ENCODE assay signal across 8 cellular contexts in the genomic region with DNA sequence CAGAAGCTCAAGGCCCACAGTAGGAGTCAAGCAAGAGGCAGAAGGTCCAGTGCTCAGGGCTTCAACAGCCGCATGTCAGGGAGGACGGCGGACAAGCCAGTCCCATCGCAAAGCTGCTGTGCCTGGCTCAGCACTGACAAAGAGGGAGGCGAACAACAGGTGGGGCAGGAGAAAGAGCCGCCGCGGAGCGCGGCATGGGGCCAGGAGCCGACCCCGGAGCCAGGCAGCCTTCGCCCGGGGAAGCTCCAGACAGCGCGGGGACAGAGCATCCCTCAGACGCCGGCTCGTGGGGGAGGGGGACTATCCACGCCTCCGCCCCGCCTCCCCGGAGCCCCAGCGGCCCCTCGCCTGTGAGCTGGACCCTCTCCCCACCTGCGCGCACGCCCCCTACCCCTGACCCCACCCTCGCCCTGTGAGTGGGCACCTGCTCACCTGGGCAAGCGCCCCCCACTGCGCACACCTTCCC. TPM values are rescaled to one million over a fixed set of nuclear protein-coding genes. Genes with fewer than 3 reads are reported as not detected.
DNase-seq lines count a peak whose midpoint lies in the region; ATAC-seq and TF ChIP-seq lines count a peak whose summit lies in the region.

No MANE protein-coding gene starts in this region.

- H3K27ac ChIP-seq in CD8-positive, alpha-beta T cell (ENCODE audit: low read depth, low read length): peak overlapping the region; percentile 82
- H3K27ac ChIP-seq in mammary epithelial cell (ENCODE audit: insufficient read depth, low read depth, low read length) (peak overlapping the region; percentile 0), layer of hippocampus (ENCODE audit: low read depth, low read length) (peak overlapping the region; percentile 91)

- CTCF ChIA-PET in CD8-positive, alpha-beta T cell (lab: Charles Lee): interaction anchor here (1.1 kb wide), 1 partner anchor 10 kb away, joined by 3 read pairs; no protein-coding TSS in a partner anchor
- CTCF ChIA-PET in T-cell (lab: Charles Lee): no interaction called here
- CTCF ChIA-PET in mammary epithelial cell (lab: Charles Lee; ENCODE audit: low non-redundant PET): no interaction called here

- no TSS peak for BruUV-seq in mammary epithelial cell (replicated peaks; lab: Mats Ljungman, UMichigan)

- WGBS in mammary epithelial cell (ENCODE audit: low coverage, missing lambda C conversion rate): 0% methylated on average over 14 of the region's 31 CpGs

- H3K36me3 Mint-ChIP-seq in CD8-positive, alpha-beta T cell: peaks cover 45% of the 10 kb centered on the region
- peaks cover 28% of the 10 kb centered on the region for H3K36me3 Mint-ChIP-seq in T-cell

- intact Hi-C loops in CD8-positive, alpha-beta T cell (cut with DNase I, micrococcal nuclease): loop anchor here in 1 of 2 experiments (5.0 kb wide), 1 partner anchor 1776 kb away; no protein-coding TSS in a partner anchor
- intact Hi-C loops in mammary epithelial cell (cut with micrococcal nuclease): no loop called here

- peaks cover 7% of the 10 kb centered on the region for H3K36me3 ChIP-seq in CD8-positive, alpha-beta T cell (ENCODE audit: insufficient read depth, low read length)
- peaks cover 37% of the 10 kb centered on the region for H3K36me3 ChIP-seq in mammary epithelial cell (ENCODE audit: insufficient read depth, low read length)

- no peaks in the 10 kb centered on the region for H3K27me3 ChIP-seq in CD8-positive, alpha-beta T cell (ENCODE audit: insufficient read depth, low read length)
- no peaks in the 10 kb centered on the region for H3K27me3 ChIP-seq in mammary epithelial cell (ENCODE audit: insufficient read depth, low read length)
- no peaks in the 10 kb centered on the region for H3K27me3 ChIP-seq in layer of hippocampus (ENCODE audit: control insufficient read depth, insufficient read depth, low read length)

- peak overlapping the region; percentile 60 for H3K9ac ChIP-seq in mammary epithelial cell (ENCODE audit: insufficient read depth, low read length)

- H3K4me1 ChIP-seq in CD8-positive, alpha-beta T cell (ENCODE audit: insufficient read depth, low read length): peaks cover 31% of the 10 kb centered on the region
- peaks cover 29% of the 10 kb centered on the region for H3K4me1 ChIP-seq in mammary epithelial cell (ENCODE audit: insufficient read depth, low read length)

- POLR2A ChIA-PET in CD8-positive, alpha-beta T cell (lab: Charles Lee): no interaction called here
- POLR2A ChIA-PET in T-cell (lab: Charles Lee): no interaction called here

- in situ Hi-C loops in mammary epithelial cell (cut with MboI; ENCODE audit: low sequenced_read_pairs in 2 of 2): no loop called here

- H3K79me2 ChIP-seq in mammary epithelial cell (ENCODE audit: insufficient read depth, low read length): peaks cover 73% of the 10 kb centered on the region

- H2AFZ ChIP-seq in mammary epithelial cell (ENCODE audit: low read depth, low read length): peak overlapping the region; percentile 87

- H4K20me1 ChIP-seq in mammary epithelial cell (ENCODE audit: insufficient read depth, low read length): no peaks in the 10 kb centered on the region

- H3K27me3 Mint-ChIP-seq in CD8-positive, alpha-beta T cell (ENCODE audit: low read depth): no peaks in the 10 kb centered on the region
- H3K27me3 Mint-ChIP-seq in T-cell: no peaks in the 10 kb centered on the region

- TF ChIP-seq CTCF in CD8-positive, alpha-beta T cell (IDR thresholded peaks at IDR 0.05): no peak
- TF ChIP-seq CTCF in mammary epithelial cell (conservative IDR thresholded peaks at IDR 0.05 in 1 of 2, IDR thresholded peaks at IDR 0.05 in 1 of 2; ENCODE audit: extremely low read depth in 1 of 2, insufficient read depth in 1 of 2, low read depth in 1 of 2, low read length in 2 of 2): no peak

- ATAC-seq in CD8-positive, alpha-beta T cell: peak; percentile 18
- ATAC-seq in HG02885 (IDR thresholded peaks at IDR 0.05; ENCODE audit: poor library complexity, unreplicated experiment) (peak; percentile 15), T-cell (replicated peaks in 1 of 4) (peak; percentile 20 to 33 (median 24)), HG03469 (IDR thresholded peaks at IDR 0.05; ENCODE audit: unreplicated experiment) (no peak), GM18907 (IDR thresholded peaks at IDR 0.05; ENCODE audit: unreplicated experiment) (no peak)

- H3K9me3 Mint-ChIP-seq in CD8-positive, alpha-beta T cell: peaks cover 6% of the 10 kb centered on the region
- H3K9me3 Mint-ChIP-seq in T-cell: no peaks in the 10 kb centered on the region

- no peaks in the 10 kb centered on the region for H3K9me3 ChIP-seq in CD8-positive, alpha-beta T cell (ENCODE audit: low read length)
- H3K9me3 ChIP-seq in mammary epithelial cell (replicated peaks; ENCODE audit: insufficient read depth, low read length): no peaks in the 10 kb centered on the region

- peak overlapping the region; percentile 93 for H3K4me3 Mint-ChIP-seq in CD8-positive, alpha-beta T cell
- H3K4me3 Mint-ChIP-seq in T-cell: peak overlapping the region; percentile 84 to 87 (median 85)

- H3K4me1 Mint-ChIP-seq in CD8-positive, alpha-beta T cell (ENCODE audit: low read depth): peaks cover 45% of the 10 kb centered on the region
- H3K4me1 Mint-ChIP-seq in T-cell: peaks cover 43 to 48% (median 44%) of the 10 kb centered on the region in 3 donors

- dilution Hi-C loops in mammary epithelial cell (cut with HindIII; ENCODE audit: low sequenced_read_pairs): loop anchor here (5.0 kb wide), 1 partner anchor 49 kb away; no protein-coding TSS in a partner anchor

- H3K4me3 ChIP-seq in CD8-positive, alpha-beta T cell (ENCODE audit: low read depth, low read length): peak overlapping the region; percentile 98
- peak overlapping the region; percentile 51 to 97 (median 82) for H3K4me3 ChIP-seq in mammary epithelial cell (replicated peaks in 1 of 3; ENCODE audit: insufficient read depth in 1 of 3, low read depth in 2 of 3, low read length in 3 of 3)

- peak overlapping the region; percentile 93 for H3K4me2 ChIP-seq in mammary epithelial cell (ENCODE audit: insufficient read depth, low read depth, low read length)

- peak overlapping the region; percentile 78 for H3K27ac Mint-ChIP-seq in CD8-positive, alpha-beta T cell
- H3K27ac Mint-ChIP-seq in T-cell: peak overlapping the region; percentile 63 to 84

- DNase-seq in CD8-positive, alpha-beta T cell: peak in 3 of 7 experiments; percentile 15 to 50 (median 35)
- DNase-seq in T-cell (peak in 23 of 34 experiments; percentile 4 to 49 (median 23)), mammary epithelial cell (peak; percentile 26)
- DNase-seq in stimulated activated CD8-positive, alpha-beta memory T cell treated with anti-CD3 and anti-CD28 coated beads, Interleukin-12 subunit alpha, Interleukin-12 subunit beta, amount 100 ng/mL, for 4 hours (ENCODE audit: low read depth): peak; percentile 33

RNA-seq across cellular contexts. Expression of gene DHCR7, which starts 0.4 kb away (rescaled TPM):
- 10 to 100 TPM; 33.9 to 40.0 TPM for total RNA-seq in CD8-positive, alpha-beta T cell
- total RNA-seq in T-cell (10 to 100 TPM; 17.8 to 22.6 (median 21.1) TPM), mammary epithelial cell (100 to 1,000 TPM in 1 of 2 donors, 10 to 100 TPM in 1; 62.8 to 231 TPM)
- 173 TPM for polyA plus RNA-seq in mammary epithelial cell
- polyA minus RNA-seq in mammary epithelial cell: 402 TPM

RNA-seq across cellular contexts. Expression of gene NADSYN1, which starts 5.2 kb away (rescaled TPM):
- 100 to 1,000 TPM; 120 TPM for total RNA-seq in CD8-positive, alpha-beta T cell
- total RNA-seq in T-cell: 100 to 1,000 TPM; 125 to 190 (median 162) TPM
- 100 to 1,000 TPM in 1 of 2 donors, 10 to 100 TPM in 1; 84.9 to 103 TPM for total RNA-seq in mammary epithelial cell
- 45.9 TPM for polyA plus RNA-seq in mammary epithelial cell
- polyA minus RNA-seq in mammary epithelial cell: 51.4 TPM

Comparison
In these comparisons a context has a peak if more than half of its experiments do, and no peak if none do; other contexts are left out.
1. ATAC-seq: peak in CD8-positive, alpha-beta T cell (single experiment), HG02885 (single experiment) and T-cell (4 of 4); none in HG03469 (single experiment) and GM18907 (single experiment).
2. H3K27ac ChIP-seq: peak in every context shown above with its lines; median percentile 91 in layer of hippocampus; 82 in CD8-positive, alpha-beta T cell; 0 in mammary epithelial cell.